Comparison of ENCODE assay signal across 25 cellular contexts in genomic region chr21:31261759-31262158, GRCh38.
DNase-seq lines count a peak whose midpoint lies in the region; ATAC-seq, FAIRE-seq and TF ChIP-seq lines count a peak whose summit lies in the region.
"Had no signal": no experiment of that assay in that cellular context is flagged by ENCODE, and none has a peak within 500 bp of the region (broad histone marks: within the 10 kb centered on the region; RNA-seq: fewer than 3 reads in every experiment).

No MANE protein-coding gene starts in this region.

- POLR2A ChIA-PET in activated CD8-positive, alpha-beta T cell treated with anti-CD3 and anti-CD28 coated beads, Interleukin-2, amount 10 ng/mL, durations not matched to agents 7 days and 5 days (lab: Charles Lee): no interaction called here
- POLR2A ChIA-PET in activated CD8-positive, alpha-beta T cell treated with anti-CD3 and anti-CD28 coated beads for 36 hours (lab: Charles Lee): interaction anchor here (0.6 to 0.7 kb wide), 2 partner anchors 28 to 85 kb away, joined by 3 read pairs; no protein-coding TSS in a partner anchor
- POLR2A ChIA-PET in T-cell (lab: Charles Lee): no interaction called here

- no peaks in the 10 kb centered on the region for H3K27me3 Mint-ChIP-seq in activated CD8-positive, alpha-beta T cell treated with anti-CD3 and anti-CD28 coated beads, Interleukin-2, amount 10 ng/mL, durations not matched to agents 7 days and 5 days (ENCODE audit: low read depth)
- no peaks in the 10 kb centered on the region for H3K27me3 Mint-ChIP-seq in activated CD8-positive, alpha-beta T cell treated with anti-CD3 and anti-CD28 coated beads for 36 hours
- H3K27me3 Mint-ChIP-seq in neural progenitor cell (ENCODE audit: insufficient read depth, low read depth): peaks cover 2% of the 10 kb centered on the region
- peaks cover 0 to 7% of the 10 kb centered on the region in 2 donors for H3K27me3 Mint-ChIP-seq in T-cell
- H3K27me3 Mint-ChIP-seq: CD4-positive, CD25-positive, alpha-beta regulatory T cell had no signal

- H3K27me3 ChIP-seq in neural progenitor cell (no peaks in the 10 kb centered on the region), trophoblast cell (ENCODE audit: insufficient read depth, low read length) (no peaks in the 10 kb centered on the region)
- H3K27me3 ChIP-seq: BLaER1 had no signal

- no peak for DNase-seq in activated CD8-positive, alpha-beta T cell treated with anti-CD3 and anti-CD28 coated beads, Interleukin-2, amount 10 ng/mL, durations not matched to agents 7 days and 5 days
- no peak for DNase-seq in activated CD8-positive, alpha-beta T cell treated with anti-CD3 and anti-CD28 coated beads for 36 hours
- DNase-seq in cerebellar cortex (ENCODE audit: low spot score) (peak; percentile 87), neural progenitor cell (ENCODE audit: low spot score) (no peak), trophoblast cell (no peak), RCC 7860 (ENCODE audit: low spot score) (no peak), T-cell (no peak)
- DNase-seq: Caco-2; CD4-positive, CD25-positive, alpha-beta regulatory T cell; CD8-positive, alpha-beta T cell; DMS 273 treated with DMSO at 0.1 percent for 48 hours; DMS79; EL; GF-D8; GOT3; HCEC 1CT had no signal

- H3K27ac ChIP-seq in neural progenitor cell (no peak overlapping the region), trophoblast cell (ENCODE audit: low read depth, low read length) (no peak overlapping the region)
- H3K27ac ChIP-seq: 22Rv1, BLaER1, C4-2B had no signal

- intact Hi-C loops in activated CD8-positive, alpha-beta T cell treated with anti-CD3 and anti-CD28 coated beads for 36 hours (cut with micrococcal nuclease): no loop called here

- H4K8ac ChIP-seq in trophoblast cell (ENCODE audit: low read depth, low read length): no peak overlapping the region

- H3K18ac ChIP-seq in trophoblast cell (ENCODE audit: low read length): peak overlapping the region; percentile 43

- H3K9ac ChIP-seq in neural progenitor cell: no peak overlapping the region
- no peak overlapping the region for H3K9ac ChIP-seq in trophoblast cell (ENCODE audit: low read length)
- H3K9ac ChIP-seq: BLaER1 had no signal

- H3K36me3 ChIP-seq in neural progenitor cell (no peaks in the 10 kb centered on the region), trophoblast cell (ENCODE audit: control insufficient read depth in 1 of 2, insufficient read depth in 2 of 2, low read length in 2 of 2) (peaks cover 2 to 6% of the 10 kb centered on the region in 2 experiments)

- H2BK120ac ChIP-seq in trophoblast cell (ENCODE audit: insufficient read depth, low read length, poor library complexity): no peak overlapping the region

- H3K79me1 ChIP-seq in trophoblast cell (ENCODE audit: low read length): no peaks in the 10 kb centered on the region

- no peak for ATAC-seq in activated CD8-positive, alpha-beta T cell treated with anti-CD3 and anti-CD28 coated beads, Interleukin-2, amount 10 ng/mL, durations not matched to agents 7 days and 5 days
- no peak for ATAC-seq in activated CD8-positive, alpha-beta T cell treated with anti-CD3 and anti-CD28 coated beads for 36 hours
- ATAC-seq in GM21390 (IDR thresholded peaks at IDR 0.05; ENCODE audit: unreplicated experiment) (no peak), T-cell (replicated peaks in 1 of 4) (no peak)
- ATAC-seq: CD8-positive, alpha-beta T cell had no signal

- H3K4me1 Mint-ChIP-seq in activated CD8-positive, alpha-beta T cell treated with anti-CD3 and anti-CD28 coated beads, Interleukin-2, amount 10 ng/mL, durations not matched to agents 7 days and 5 days (ENCODE audit: low read depth): peaks cover 14% of the 10 kb centered on the region
- H3K4me1 Mint-ChIP-seq in activated CD8-positive, alpha-beta T cell treated with anti-CD3 and anti-CD28 coated beads for 36 hours (ENCODE audit: low read depth): peaks cover 19% of the 10 kb centered on the region
- H3K4me1 Mint-ChIP-seq in neural progenitor cell: peaks cover 3% of the 10 kb centered on the region
- H3K4me1 Mint-ChIP-seq in T-cell: peaks cover 19 to 29% (median 27%) of the 10 kb centered on the region in 3 donors
- H3K4me1 Mint-ChIP-seq: B cell had no signal

- no peaks in the 10 kb centered on the region for H3F3A ChIP-seq in neural progenitor cell (ENCODE audit: low read depth)

- peak overlapping the region; percentile 13 for H2BK12ac ChIP-seq in trophoblast cell (ENCODE audit: low read length)

- H3K9me3 Mint-ChIP-seq in activated CD8-positive, alpha-beta T cell treated with anti-CD3 and anti-CD28 coated beads, Interleukin-2, amount 10 ng/mL, durations not matched to agents 7 days and 5 days (ENCODE audit: insufficient read depth): no peaks in the 10 kb centered on the region
- no peaks in the 10 kb centered on the region for H3K9me3 Mint-ChIP-seq in activated CD8-positive, alpha-beta T cell treated with anti-CD3 and anti-CD28 coated beads for 36 hours
- H3K9me3 Mint-ChIP-seq in neural progenitor cell (peaks cover 2% of the 10 kb centered on the region), T-cell (peaks cover 0 to 2% (median 0%) of the 10 kb centered on the region in 3 donors)
- H3K9me3 Mint-ChIP-seq: CD8-positive, alpha-beta T cell had no signal

- H3K4me1 ChIP-seq in neural progenitor cell (peaks cover 4% of the 10 kb centered on the region), trophoblast cell (ENCODE audit: control insufficient read depth in 1 of 2, insufficient read depth in 2 of 2, low read length in 2 of 2) (no peaks in the 10 kb centered on the region)
- H3K4me1 ChIP-seq: Caco-2 had no signal

- no peak for FAIRE-seq in RCC 7860 (lab: Jason Lieb, UNC)
- FAIRE-seq: A204.1, GM12891, GM18507, H54 had no signal

- H3K36me3 Mint-ChIP-seq in activated CD8-positive, alpha-beta T cell treated with anti-CD3 and anti-CD28 coated beads, Interleukin-2, amount 10 ng/mL, durations not matched to agents 7 days and 5 days (ENCODE audit: low read depth): peaks cover 26% of the 10 kb centered on the region
- H3K36me3 Mint-ChIP-seq in activated CD8-positive, alpha-beta T cell treated with anti-CD3 and anti-CD28 coated beads for 36 hours (ENCODE audit: low read depth): peaks cover 3% of the 10 kb centered on the region
- H3K36me3 Mint-ChIP-seq in neural progenitor cell: peaks cover 23% of the 10 kb centered on the region
- peaks cover 10% of the 10 kb centered on the region for H3K36me3 Mint-ChIP-seq in T-cell
- H3K36me3 Mint-ChIP-seq: CD4-positive, CD25-positive, alpha-beta regulatory T cell; CD8-positive, alpha-beta T cell had no signal

- H4K20me1 ChIP-seq in neural progenitor cell (ENCODE audit: low read depth): no peaks in the 10 kb centered on the region
- H4K20me1 ChIP-seq: BLaER1 had no signal

- H3K9me3 ChIP-seq in neural progenitor cell (ENCODE audit: low read depth) (no peaks in the 10 kb centered on the region), trophoblast cell (ENCODE audit: insufficient read depth, low read depth, low read length) (no peaks in the 10 kb centered on the region)
- H3K9me3 ChIP-seq: BLaER1, Caco-2 had no signal

- H3K79me2 ChIP-seq in neural progenitor cell (ENCODE audit: low read depth) (peaks cover 4% of the 10 kb centered on the region), trophoblast cell (ENCODE audit: control insufficient read depth, insufficient read depth, low read length, poor library complexity) (peaks cover 3% of the 10 kb centered on the region)

- H2BK5ac ChIP-seq in trophoblast cell (ENCODE audit: low read depth, low read length, poor library complexity): no peak overlapping the region

- no CpG with 5 or more reads among the region's 8 CpGs for WGBS in trophoblast cell (ENCODE audit: extremely low coverage, insufficient coverage, insufficient read length)

- no peak overlapping the region for H3K14ac ChIP-seq in trophoblast cell (ENCODE audit: low read length)

- CTCF ChIA-PET in activated CD8-positive, alpha-beta T cell treated with anti-CD3 and anti-CD28 coated beads, Interleukin-2, amount 10 ng/mL, durations not matched to agents 7 days and 5 days (lab: Charles Lee): no interaction called here
- CTCF ChIA-PET in activated CD8-positive, alpha-beta T cell treated with anti-CD3 and anti-CD28 coated beads for 36 hours (lab: Charles Lee): interaction anchor here (1.6 kb wide), 1 partner anchor 319 kb away, joined by 4 read pairs; no protein-coding TSS in a partner anchor
- CTCF ChIA-PET in T-cell (lab: Charles Lee): interaction anchor here in 1 of 2 donors (0.6 kb wide), 1 partner anchor 9 kb away, joined by 3 read pairs; no protein-coding TSS in a partner anchor

- H4K12ac ChIP-seq in trophoblast cell (ENCODE audit: low read depth, low read length): no peak overlapping the region

- H3K4me2 ChIP-seq in neural progenitor cell: no peak overlapping the region
- no peak overlapping the region for H3K4me2 ChIP-seq in trophoblast cell (ENCODE audit: low read length)
- H3K4me2 ChIP-seq: BLaER1 had no signal

- H3K23ac ChIP-seq in trophoblast cell (ENCODE audit: low read length): no peak overlapping the region

- peak overlapping the region; percentile 30 for H3K27ac Mint-ChIP-seq in activated CD8-positive, alpha-beta T cell treated with anti-CD3 and anti-CD28 coated beads, Interleukin-2, amount 10 ng/mL, durations not matched to agents 7 days and 5 days
- no peak overlapping the region for H3K27ac Mint-ChIP-seq in activated CD8-positive, alpha-beta T cell treated with anti-CD3 and anti-CD28 coated beads for 36 hours
- H3K27ac Mint-ChIP-seq in neural progenitor cell: peak overlapping the region; percentile 78
- H3K27ac Mint-ChIP-seq in T-cell: no peak overlapping the region
- H3K27ac Mint-ChIP-seq: B cell; CD8-positive, alpha-beta T cell had no signal

- H4K91ac ChIP-seq in trophoblast cell (ENCODE audit: low read depth, low read length): no peak overlapping the region

- H2AK5ac ChIP-seq in trophoblast cell (ENCODE audit: low read length): no peak overlapping the region

- TF ChIP-seq CTCF in activated CD8-positive, alpha-beta T cell treated with anti-CD3 and anti-CD28 coated beads for 36 hours (IDR thresholded peaks at IDR 0.05): no peak
- no peak for TF ChIP-seq CTCF in neural progenitor cell (IDR thresholded peaks at IDR 0.05)

- no peak overlapping the region for H3K4ac ChIP-seq in trophoblast cell (ENCODE audit: low read depth, low read length)

- H2AFZ ChIP-seq in neural progenitor cell (replicated peaks) (no peak overlapping the region), trophoblast cell (ENCODE audit: insufficient read depth, low read length, poor library complexity) (no peak overlapping the region)

- no peak overlapping the region for H3K4me3 Mint-ChIP-seq in activated CD8-positive, alpha-beta T cell treated with anti-CD3 and anti-CD28 coated beads, Interleukin-2, amount 10 ng/mL, durations not matched to agents 7 days and 5 days
- H3K4me3 Mint-ChIP-seq in activated CD8-positive, alpha-beta T cell treated with anti-CD3 and anti-CD28 coated beads for 36 hours: no peak overlapping the region
- H3K4me3 Mint-ChIP-seq in neural progenitor cell: no peak overlapping the region
- H3K4me3 Mint-ChIP-seq in T-cell: no peak overlapping the region
- H3K4me3 Mint-ChIP-seq: B cell; CD4-positive, CD25-positive, alpha-beta regulatory T cell; CD8-positive, alpha-beta T cell had no signal

- H3K4me3 ChIP-seq in neural progenitor cell (no peak overlapping the region), trophoblast cell (ENCODE audit: low read depth, low read length) (peak overlapping the region; percentile 26)
- H3K4me3 ChIP-seq: BLaER1 had no signal

Comparison
In these comparisons a context has a peak if more than half of its experiments do, and no peak if none do; other contexts are left out.
1. H3K27ac Mint-ChIP-seq: peak in activated CD8-positive, alpha-beta T cell treated with anti-CD3 and anti-CD28 coated beads, Interleukin-2, amount 10 ng/mL, durations not matched to agents 7 days and 5 days (single experiment) and neural progenitor cell (single experiment); none in activated CD8-positive, alpha-beta T cell treated with anti-CD3 and anti-CD28 coated beads for 36 hours (single experiment) and T-cell (0 of 2).